In the genomic region with DNA sequence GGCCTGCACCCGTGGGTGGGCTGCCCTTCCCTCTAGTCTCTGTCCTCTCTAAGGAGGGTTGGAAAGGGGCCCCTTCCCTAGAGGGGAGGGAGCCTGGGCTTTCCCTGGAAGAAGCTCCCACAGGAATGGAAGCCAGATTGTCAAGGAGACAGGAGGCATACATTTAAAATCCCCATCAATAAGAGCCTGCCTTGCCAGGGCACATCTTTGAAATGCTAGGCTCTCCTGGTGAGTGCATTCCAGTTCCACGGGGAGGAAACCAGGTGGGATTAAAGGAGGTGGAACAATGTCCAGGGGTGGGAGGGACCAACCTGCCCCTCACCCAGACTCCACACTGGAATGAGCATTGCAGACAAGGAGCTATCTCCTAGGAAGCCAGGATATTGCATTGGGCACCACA, we compare ENCODE assay signal across 25 cellular contexts.
"Had no signal": no experiment of that assay in that cellular context is flagged by ENCODE, and none has a peak within 500 bp of the region (broad histone marks: within the 10 kb centered on the region; RNA-seq: fewer than 3 reads in every experiment).

No MANE protein-coding gene starts in this region.

- H2AFZ ChIP-seq: hepatocyte had no signal

- H3K4me1 Mint-ChIP-seq: activated T-helper 17 cell treated with anti-CD3 and anti-CD28 coated beads, Interleukin-2, amount 50 U/mL, for 72 hours; naive thymus-derived CD4-positive, alpha-beta T cell had no signal

- H3K27ac Mint-ChIP-seq: activated CD8-positive, alpha-beta T cell treated with anti-CD3 and anti-CD28 coated beads, Interleukin-2, amount 10 ng/mL, durations not matched to agents 7 days and 5 days; activated naive CD4-positive, alpha-beta T cell treated with anti-CD3 and anti-CD28 coated beads, Interleukin-2, amount 50 U/mL, for 72 hours; activated T-cell treated with anti-CD3 and anti-CD28 coated beads, Interleukin-2, amount 50 U/mL, for 24 hours; activated T-helper 17 cell treated with anti-CD3 and anti-CD28 coated beads, Interleukin-2, amount 50 U/mL, for 72 hours; dendritic cell treated with granulocyte-macrophage colony-stimulating factor and Interleukin-4, amounts not matched to agents 40 ng/mL and 50 ng/mL, for 4 days; stimulated activated naive B cell treated with anti-CD40 and anti-IgM and Interleukin-4, amounts not matched to agents 10 μg/mL and 1 μg/mL and 100 μg/mL, for 72 hours had no signal

- H3K4me1 ChIP-seq: foreskin keratinocyte had no signal

- H3K36me3 Mint-ChIP-seq: activated naive CD4-positive, alpha-beta T cell treated with anti-CD3 and anti-CD28 coated beads, Interleukin-2, amount 50 U/mL, for 72 hours; naive thymus-derived CD4-positive, alpha-beta T cell; stimulated activated naive B cell treated with anti-CD40 and anti-IgM and Interleukin-4, amounts not matched to agents 10 μg/mL and 1 μg/mL and 100 μg/mL, for 72 hours had no signal

- ATAC-seq: activated CD8-positive, alpha-beta T cell treated with anti-CD3 and anti-CD28 coated beads, Interleukin-2, amount 10 ng/mL, durations not matched to agents 7 days and 5 days; activated naive CD4-positive, alpha-beta T cell treated with anti-CD3 and anti-CD28 coated beads, Interleukin-2, amount 50 U/mL, for 72 hours; activated T-helper 17 cell treated with anti-CD3 and anti-CD28 coated beads, Interleukin-2, amount 50 U/mL, for 72 hours; foreskin keratinocyte; left lung; naive thymus-derived CD4-positive, alpha-beta T cell; stimulated activated naive B cell treated with anti-CD40 and anti-IgM and Interleukin-4, amounts not matched to agents 10 μg/mL and 1 μg/mL and 100 μg/mL, for 72 hours had no signal

- H3K27ac ChIP-seq: brain microvascular endothelial cell, foreskin keratinocyte, hepatocyte, left lung, ovary, prostate gland, transverse colon, VCaP had no signal

- H3K9me3 ChIP-seq: left lung, ovary, prostate gland, transverse colon had no signal

- DNase-seq: activated CD4-positive, alpha-beta T cell treated with anti-CD3 and anti-CD28 coated beads for 1 hour; activated CD4-positive, alpha-beta T cell treated with anti-CD3 and anti-CD28 coated beads, Interleukin-2, amount 50 U/mL, for 1 hour; activated CD8-positive, alpha-beta T cell treated with anti-CD3 and anti-CD28 coated beads, Interleukin-2, amount 10 ng/mL, durations not matched to agents 7 days and 5 days; activated T-cell treated with anti-CD3 and anti-CD28 coated beads, Interleukin-2, amount 50 U/mL, for 24 hours; aorta; brain microvascular endothelial cell; caudate nucleus; effector CD4-positive, alpha-beta T cell; erythroblast; foreskin keratinocyte; kidney glomerular epithelial cell; left lung; naive thymus-derived CD4-positive, alpha-beta T cell; ovary; stimulated activated CD4-positive, alpha-beta T cell treated with anti-CD3 and anti-CD28 coated beads, Interleukin-2, amount 100 ng/mL, for 48 hours; stimulated activated CD8-positive, alpha-beta memory T cell treated with anti-CD3 and anti-CD28 coated beads, Interleukin-4, amount 100 ng/mL, for 48 hours; stimulated activated naive B cell treated with anti-CD40 and anti-IgM and Interleukin-4, amounts not matched to agents 10 μg/mL and 1 μg/mL and 100 μg/mL, for 72 hours; transverse colon had no signal

- H3K79me2 ChIP-seq: hepatocyte had no signal

- H3K4me2 ChIP-seq: hepatocyte had no signal

- H3K4me3 ChIP-seq: hepatocyte, left lung, lung, ovary, prostate gland, transverse colon had no signal

- H3K9me3 Mint-ChIP-seq: activated naive CD4-positive, alpha-beta T cell treated with anti-CD3 and anti-CD28 coated beads, Interleukin-2, amount 50 U/mL, for 72 hours; activated T-cell treated with anti-CD3 and anti-CD28 coated beads, Interleukin-2, amount 50 U/mL, for 24 hours; activated T-helper 17 cell treated with anti-CD3 and anti-CD28 coated beads, Interleukin-2, amount 50 U/mL, for 72 hours; dendritic cell treated with granulocyte-macrophage colony-stimulating factor and Interleukin-4, amounts not matched to agents 40 ng/mL and 50 ng/mL, for 4 days; naive thymus-derived CD4-positive, alpha-beta T cell; stimulated activated naive B cell treated with anti-CD40 and anti-IgM and Interleukin-4, amounts not matched to agents 10 μg/mL and 1 μg/mL and 100 μg/mL, for 72 hours had no signal

- H3K4me3 Mint-ChIP-seq: activated CD8-positive, alpha-beta T cell treated with anti-CD3 and anti-CD28 coated beads, Interleukin-2, amount 10 ng/mL, durations not matched to agents 7 days and 5 days; activated T-cell treated with anti-CD3 and anti-CD28 coated beads, Interleukin-2, amount 50 U/mL, for 24 hours; activated T-helper 17 cell treated with anti-CD3 and anti-CD28 coated beads, Interleukin-2, amount 50 U/mL, for 72 hours; dendritic cell treated with granulocyte-macrophage colony-stimulating factor and Interleukin-4, amounts not matched to agents 40 ng/mL and 50 ng/mL, for 4 days; naive thymus-derived CD4-positive, alpha-beta T cell; stimulated activated naive B cell treated with anti-CD40 and anti-IgM and Interleukin-4, amounts not matched to agents 10 μg/mL and 1 μg/mL and 100 μg/mL, for 72 hours had no signal

- H3K36me3 ChIP-seq: brain microvascular endothelial cell, left lung, ovary, prostate gland, transverse colon had no signal

- H3K27me3 ChIP-seq: brain microvascular endothelial cell, hepatocyte, left lung, ovary, transverse colon had no signal

- H3K27me3 Mint-ChIP-seq: activated T-cell treated with anti-CD3 and anti-CD28 coated beads, Interleukin-2, amount 50 U/mL, for 24 hours; dendritic cell treated with granulocyte-macrophage colony-stimulating factor and Interleukin-4, amounts not matched to agents 40 ng/mL and 50 ng/mL, for 4 days; stimulated activated naive B cell treated with anti-CD40 and anti-IgM and Interleukin-4, amounts not matched to agents 10 μg/mL and 1 μg/mL and 100 μg/mL, for 72 hours had no signal
